ENCODE assay signal across 8 cellular contexts in the genomic region with DNA sequence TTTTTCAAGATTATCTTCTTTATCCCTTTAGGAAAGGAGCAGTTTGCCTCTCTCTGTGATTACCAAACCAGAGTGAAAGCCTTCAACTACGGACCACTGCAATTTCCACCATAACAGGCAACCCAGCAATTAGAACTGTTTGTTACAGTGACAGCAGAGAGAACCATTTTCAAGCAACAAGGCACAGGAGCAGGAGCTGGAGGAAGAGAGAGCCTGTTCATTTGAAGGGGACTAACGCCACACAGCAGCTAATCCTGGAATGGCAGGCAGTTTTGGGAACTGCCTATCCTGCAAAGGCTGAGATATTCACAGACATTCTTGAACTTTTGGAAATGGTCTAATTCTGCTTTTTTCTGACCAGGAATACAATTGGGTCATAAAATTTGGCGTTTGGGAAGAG.
DNase-seq lines count a peak whose midpoint lies in the region; ATAC-seq and TF ChIP-seq lines count a peak whose summit lies in the region.

No MANE protein-coding gene starts in this region.

- DNase-seq in AG20443 (ENCODE audit: low spot score) (peak; percentile 13), NB4 (ENCODE audit: low read depth) (peak; percentile 19), SK-N-DZ (ENCODE audit: low spot score) (peak; percentile 69), iPS-NIHi11 (ENCODE audit: low spot score) (peak; percentile 23), Peyer's patch (no peak), cortex of kidney (lab: John Stamatoyannopoulos, UW) (no peak)
- no peak for DNase-seq in activated CD4-positive, CD25-positive, alpha-beta regulatory T cell (lab: John Stamatoyannopoulos, UW)

- H3K36me3 ChIP-seq in Peyer's patch = no peaks in the 10 kb centered on the region

- no peaks in the 10 kb centered on the region for H3K9me3 ChIP-seq in Peyer's patch

- H3K4me3 ChIP-seq in NB4 (ENCODE audit: low read depth, low read length) = no peak overlapping the region
- no peak overlapping the region for H3K4me3 ChIP-seq in Peyer's patch

- TF ChIP-seq POLR2A in NB4 (IDR thresholded peaks at IDR 0.05; ENCODE audit: extremely low read depth, insufficient read length) = no peak
- TF ChIP-seq POLR2A in Peyer's patch (IDR thresholded peaks at IDR 0.05) = no peak

- no peak overlapping the region for H3K27ac ChIP-seq in Peyer's patch

- no peaks in the 10 kb centered on the region for H3K27me3 ChIP-seq in Peyer's patch

- peak; percentile 31 for TF ChIP-seq CTCF in NB4 (IDR thresholded peaks at IDR 0.05; ENCODE audit: low read depth, low read length)
- TF ChIP-seq CTCF in Peyer's patch (IDR thresholded peaks at IDR 0.05) = peak in 3 of 6 experiments; percentile 32 to 43 (median 36)

- no peaks in the 10 kb centered on the region for H3K4me1 ChIP-seq in Peyer's patch

- ATAC-seq in GM21390 (IDR thresholded peaks at IDR 0.05; ENCODE audit: unreplicated experiment) = no peak

Comparison
In these comparisons a context has a peak if more than half of its experiments do, and no peak if none do; other contexts are left out.
1. DNase-seq: peak in AG20443 (single experiment), NB4 (single experiment), SK-N-DZ (single experiment) and iPS-NIHi11 (single experiment); none in Peyer's patch (0 of 3), activated CD4-positive, CD25-positive, alpha-beta regulatory T cell (0 of 4) and cortex of kidney (single experiment).